ENCODE assay signal across 8 cellular contexts in the genomic region with DNA sequence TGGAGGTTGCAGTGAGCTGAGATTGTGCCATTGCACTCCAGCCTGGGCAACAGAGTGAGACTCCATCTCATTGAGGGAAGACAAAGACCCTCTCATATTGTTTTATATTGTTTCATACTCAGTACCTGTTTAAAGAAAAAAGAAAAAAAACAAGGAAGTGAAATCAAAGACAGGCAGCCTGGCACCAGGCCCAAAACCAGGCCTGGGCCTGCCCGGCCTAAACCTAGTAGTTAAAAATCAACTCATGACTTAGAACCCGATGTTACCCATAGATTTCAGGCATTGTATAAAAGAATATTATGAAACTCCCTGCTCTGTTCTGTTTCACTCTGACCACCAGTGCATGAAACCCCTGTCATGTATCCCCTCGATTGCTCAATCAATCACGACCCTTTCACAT. TPM values are rescaled to one million over a fixed set of nuclear protein-coding genes. Genes with fewer than 3 reads are reported as not detected.
A peak's percentile ranks its signal among the peaks of the same experiment; 100 is the strongest.
DNase-seq lines count a peak whose midpoint lies in the region; ATAC-seq, FAIRE-seq and TF ChIP-seq lines count a peak whose summit lies in the region.
"Not testable (repeated sequence)": the region's sequence is repeated elsewhere in the genome, so short reads cannot be mapped to it uniquely, and the experiment has no call there.
"Had no signal": no experiment of that assay in that cellular context is flagged by ENCODE, and none has a peak within 500 bp of the region (broad histone marks: within the 10 kb centered on the region; RNA-seq: fewer than 3 reads in every experiment).

No MANE protein-coding gene starts in this region.

- H3K27me3 ChIP-seq in pancreas = not testable (repeated sequence)

- WGBS in pancreas, 2 donors = no CpG with 5 or more reads among the region's 4 CpGs

- not testable (repeated sequence) for H3K4me3 ChIP-seq in pancreas

- ATAC-seq in left colon (peak; percentile 33), pancreas (peak in 3 of 4 donors; percentile 48 to 69 (median 60))

- DNase-seq in GM18507 (ENCODE audit: extremely low spot score, insufficient read length, low read depth); RCC 7860 (ENCODE audit: low spot score); left colon; pancreas: not testable (repeated sequence)

- intact Hi-C loops in left colon (cut with DNase I, micrococcal nuclease); pancreas (cut with DNase I): not testable (repeated sequence)

- FAIRE-seq in GM18507 (lab: Jason Lieb, UNC) (peak; percentile 80), RCC 7860 (lab: Jason Lieb, UNC) (peak; percentile 70), endometrium (lab: Jason Lieb, UNC) (peak; percentile 12)
- FAIRE-seq in pancreas (lab: Jason Lieb, UNC) = not testable (repeated sequence)

- not testable (repeated sequence) for H3K9me3 ChIP-seq in pancreas

- H3K27ac ChIP-seq in pancreas = not testable (repeated sequence)

- not testable (repeated sequence) for TF ChIP-seq CTCF in pancreas (IDR thresholded peaks at IDR 0.05)

- not testable (repeated sequence) for H3K36me3 ChIP-seq in pancreas

- H3K4me1 ChIP-seq in pancreas = not testable (repeated sequence)

RNA-seq across cellular contexts. Expression of gene GOLGA8O, which starts 50.2 kb away (rescaled TPM):
- total RNA-seq in left colon (under 1 TPM; 0.39 to 0.85 TPM), pancreas (under 1 TPM in 4 of 6 donors, not detected in 2; 0.12 to 0.46 (median 0.28) TPM)
- 1 to 10 TPM; 1.0 to 1.7 TPM for polyA plus RNA-seq in pancreas
- total RNA-seq: A172, Caco-2, Calu3 had no signal
